2 cellular contexts compared by ENCODE assay signal in the genomic region with DNA sequence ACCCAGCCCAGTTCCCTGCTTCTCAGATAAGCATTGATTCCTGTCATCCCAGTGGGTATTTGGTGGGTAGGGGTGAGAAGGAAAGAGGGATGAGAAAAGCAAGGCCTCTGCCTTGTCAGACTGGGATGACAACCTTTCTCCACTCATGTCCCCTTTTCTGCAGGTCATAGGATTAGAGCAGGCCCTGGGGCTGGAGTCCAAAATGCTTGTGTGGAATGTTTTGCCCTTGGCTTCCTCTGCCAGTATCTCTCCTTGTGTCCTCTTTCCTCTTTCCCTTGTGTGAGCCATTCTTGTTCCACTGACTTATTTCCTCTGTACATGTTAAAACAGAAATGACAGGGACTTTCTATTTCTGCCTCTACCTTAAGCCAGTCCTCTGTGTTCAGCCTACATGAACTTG.
TF ChIP-seq lines count a peak whose summit lies in the region.

No MANE protein-coding gene starts in this region.

TF ChIP-seq in liver, 16 proteins besides CTCF, POLR2A, EP300 and RAD21 (continued from another document):
- TF ChIP-seq, protein P1, sequence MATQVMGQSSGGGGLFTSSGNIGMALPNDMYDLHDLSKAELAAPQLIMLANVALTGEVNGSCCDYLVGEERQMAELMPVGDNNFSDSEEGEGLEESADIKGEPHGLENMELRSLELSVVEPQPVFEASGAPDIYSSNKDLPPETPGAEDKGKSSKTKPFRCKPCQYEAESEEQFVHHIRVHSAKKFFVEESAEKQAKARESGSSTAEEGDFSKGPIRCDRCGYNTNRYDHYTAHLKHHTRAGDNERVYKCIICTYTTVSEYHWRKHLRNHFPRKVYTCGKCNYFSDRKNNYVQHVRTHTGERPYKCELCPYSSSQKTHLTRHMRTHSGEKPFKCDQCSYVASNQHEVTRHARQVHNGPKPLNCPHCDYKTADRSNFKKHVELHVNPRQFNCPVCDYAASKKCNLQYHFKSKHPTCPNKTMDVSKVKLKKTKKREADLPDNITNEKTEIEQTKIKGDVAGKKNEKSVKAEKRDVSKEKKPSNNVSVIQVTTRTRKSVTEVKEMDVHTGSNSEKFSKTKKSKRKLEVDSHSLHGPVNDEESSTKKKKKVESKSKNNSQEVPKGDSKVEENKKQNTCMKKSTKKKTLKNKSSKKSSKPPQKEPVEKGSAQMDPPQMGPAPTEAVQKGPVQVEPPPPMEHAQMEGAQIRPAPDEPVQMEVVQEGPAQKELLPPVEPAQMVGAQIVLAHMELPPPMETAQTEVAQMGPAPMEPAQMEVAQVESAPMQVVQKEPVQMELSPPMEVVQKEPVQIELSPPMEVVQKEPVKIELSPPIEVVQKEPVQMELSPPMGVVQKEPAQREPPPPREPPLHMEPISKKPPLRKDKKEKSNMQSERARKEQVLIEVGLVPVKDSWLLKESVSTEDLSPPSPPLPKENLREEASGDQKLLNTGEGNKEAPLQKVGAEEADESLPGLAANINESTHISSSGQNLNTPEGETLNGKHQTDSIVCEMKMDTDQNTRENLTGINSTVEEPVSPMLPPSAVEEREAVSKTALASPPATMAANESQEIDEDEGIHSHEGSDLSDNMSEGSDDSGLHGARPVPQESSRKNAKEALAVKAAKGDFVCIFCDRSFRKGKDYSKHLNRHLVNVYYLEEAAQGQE (IDR thresholded peaks at IDR 0.05): no peak
- TF ChIP-seq YY1 (IDR thresholded peaks at IDR 0.05) (no peak), JUND (IDR thresholded peaks at IDR 0.05) (peak in 1 of 2 donors; percentile 44), GABPA (IDR thresholded peaks at IDR 0.05 in 1 of 2, conservative IDR thresholded peaks at IDR 0.05 in 1 of 2) (no peak), RXRA (IDR thresholded peaks at IDR 0.05) (peak; percentile 32 to 45), SP1 (IDR thresholded peaks at IDR 0.05) (no peak), HNF4A (conservative IDR thresholded peaks at IDR 0.05) (peak; percentile 63 to 72), EGR1 (IDR thresholded peaks at IDR 0.05; ENCODE audit: low read depth in 2 of 2) (no peak), HNF4G (IDR thresholded peaks at IDR 0.05) (peak; percentile 20), NR2F2 (IDR thresholded peaks at IDR 0.05) (no peak)
- TF ChIP-seq, protein P2, sequence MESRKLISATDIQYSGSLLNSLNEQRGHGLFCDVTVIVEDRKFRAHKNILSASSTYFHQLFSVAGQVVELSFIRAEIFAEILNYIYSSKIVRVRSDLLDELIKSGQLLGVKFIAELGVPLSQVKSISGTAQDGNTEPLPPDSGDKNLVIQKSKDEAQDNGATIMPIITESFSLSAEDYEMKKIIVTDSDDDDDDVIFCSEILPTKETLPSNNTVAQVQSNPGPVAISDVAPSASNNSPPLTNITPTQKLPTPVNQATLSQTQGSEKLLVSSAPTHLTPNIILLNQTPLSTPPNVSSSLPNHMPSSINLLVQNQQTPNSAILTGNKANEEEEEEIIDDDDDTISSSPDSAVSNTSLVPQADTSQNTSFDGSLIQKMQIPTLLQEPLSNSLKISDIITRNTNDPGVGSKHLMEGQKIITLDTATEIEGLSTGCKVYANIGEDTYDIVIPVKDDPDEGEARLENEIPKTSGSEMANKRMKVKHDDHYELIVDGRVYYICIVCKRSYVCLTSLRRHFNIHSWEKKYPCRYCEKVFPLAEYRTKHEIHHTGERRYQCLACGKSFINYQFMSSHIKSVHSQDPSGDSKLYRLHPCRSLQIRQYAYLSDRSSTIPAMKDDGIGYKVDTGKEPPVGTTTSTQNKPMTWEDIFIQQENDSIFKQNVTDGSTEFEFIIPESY (IDR thresholded peaks at IDR 0.05): no peak

TF ChIP-seq in HepG2, 621 proteins besides CTCF, POLR2A, EP300 and RAD21 (continued from another document):
- TF ChIP-seq, protein P3, sequence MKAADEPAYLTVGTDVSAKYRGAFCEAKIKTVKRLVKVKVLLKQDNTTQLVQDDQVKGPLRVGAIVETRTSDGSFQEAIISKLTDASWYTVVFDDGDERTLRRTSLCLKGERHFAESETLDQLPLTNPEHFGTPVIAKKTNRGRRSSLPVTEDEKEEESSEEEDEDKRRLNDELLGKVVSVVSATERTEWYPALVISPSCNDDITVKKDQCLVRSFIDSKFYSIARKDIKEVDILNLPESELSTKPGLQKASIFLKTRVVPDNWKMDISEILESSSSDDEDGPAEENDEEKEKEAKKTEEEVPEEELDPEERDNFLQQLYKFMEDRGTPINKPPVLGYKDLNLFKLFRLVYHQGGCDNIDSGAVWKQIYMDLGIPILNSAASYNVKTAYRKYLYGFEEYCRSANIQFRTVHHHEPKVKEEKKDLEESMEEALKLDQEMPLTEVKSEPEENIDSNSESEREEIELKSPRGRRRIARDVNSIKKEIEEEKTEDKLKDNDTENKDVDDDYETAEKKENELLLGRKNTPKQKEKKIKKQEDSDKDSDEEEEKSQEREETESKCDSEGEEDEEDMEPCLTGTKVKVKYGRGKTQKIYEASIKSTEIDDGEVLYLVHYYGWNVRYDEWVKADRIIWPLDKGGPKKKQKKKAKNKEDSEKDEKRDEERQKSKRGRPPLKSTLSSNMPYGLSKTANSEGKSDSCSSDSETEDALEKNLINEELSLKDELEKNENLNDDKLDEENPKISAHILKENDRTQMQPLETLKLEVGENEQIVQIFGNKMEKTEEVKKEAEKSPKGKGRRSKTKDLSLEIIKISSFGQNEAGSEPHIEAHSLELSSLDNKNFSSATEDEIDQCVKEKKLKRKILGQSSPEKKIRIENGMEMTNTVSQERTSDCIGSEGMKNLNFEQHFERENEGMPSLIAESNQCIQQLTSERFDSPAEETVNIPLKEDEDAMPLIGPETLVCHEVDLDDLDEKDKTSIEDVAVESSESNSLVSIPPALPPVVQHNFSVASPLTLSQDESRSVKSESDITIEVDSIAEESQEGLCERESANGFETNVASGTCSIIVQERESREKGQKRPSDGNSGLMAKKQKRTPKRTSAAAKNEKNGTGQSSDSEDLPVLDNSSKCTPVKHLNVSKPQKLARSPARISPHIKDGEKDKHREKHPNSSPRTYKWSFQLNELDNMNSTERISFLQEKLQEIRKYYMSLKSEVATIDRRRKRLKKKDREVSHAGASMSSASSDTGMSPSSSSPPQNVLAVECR (CRISPR knock-in tag; IDR thresholded peaks at IDR 0.05; ENCODE audit: borderline replicate concordance): no peak
- TF ChIP-seq ETV6 (CRISPR knock-in tag; conservative IDR thresholded peaks at IDR 0.05) (no peak), GPN1 (CRISPR knock-in tag; IDR thresholded peaks at IDR 0.05; ENCODE audit: borderline replicate concordance) (no peak)
- TF ChIP-seq, protein P4, sequence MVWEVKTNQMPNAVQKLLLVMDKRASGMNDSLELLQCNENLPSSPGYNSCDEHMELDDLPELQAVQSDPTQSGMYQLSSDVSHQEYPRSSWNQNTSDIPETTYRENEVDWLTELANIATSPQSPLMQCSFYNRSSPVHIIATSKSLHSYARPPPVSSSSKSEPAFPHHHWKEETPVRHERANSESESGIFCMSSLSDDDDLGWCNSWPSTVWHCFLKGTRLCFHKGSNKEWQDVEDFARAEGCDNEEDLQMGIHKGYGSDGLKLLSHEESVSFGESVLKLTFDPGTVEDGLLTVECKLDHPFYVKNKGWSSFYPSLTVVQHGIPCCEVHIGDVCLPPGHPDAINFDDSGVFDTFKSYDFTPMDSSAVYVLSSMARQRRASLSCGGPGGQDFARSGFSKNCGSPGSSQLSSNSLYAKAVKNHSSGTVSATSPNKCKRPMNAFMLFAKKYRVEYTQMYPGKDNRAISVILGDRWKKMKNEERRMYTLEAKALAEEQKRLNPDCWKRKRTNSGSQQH (CRISPR knock-in tag; IDR thresholded peaks at IDR 0.05; ENCODE audit: low read depth): no peak
- TF ChIP-seq, protein P5, sequence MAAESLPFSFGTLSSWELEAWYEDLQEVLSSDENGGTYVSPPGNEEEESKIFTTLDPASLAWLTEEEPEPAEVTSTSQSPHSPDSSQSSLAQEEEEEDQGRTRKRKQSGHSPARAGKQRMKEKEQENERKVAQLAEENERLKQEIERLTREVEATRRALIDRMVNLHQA (CRISPR knock-in tag; IDR thresholded peaks at IDR 0.05): no peak
- TF ChIP-seq, protein P6, sequence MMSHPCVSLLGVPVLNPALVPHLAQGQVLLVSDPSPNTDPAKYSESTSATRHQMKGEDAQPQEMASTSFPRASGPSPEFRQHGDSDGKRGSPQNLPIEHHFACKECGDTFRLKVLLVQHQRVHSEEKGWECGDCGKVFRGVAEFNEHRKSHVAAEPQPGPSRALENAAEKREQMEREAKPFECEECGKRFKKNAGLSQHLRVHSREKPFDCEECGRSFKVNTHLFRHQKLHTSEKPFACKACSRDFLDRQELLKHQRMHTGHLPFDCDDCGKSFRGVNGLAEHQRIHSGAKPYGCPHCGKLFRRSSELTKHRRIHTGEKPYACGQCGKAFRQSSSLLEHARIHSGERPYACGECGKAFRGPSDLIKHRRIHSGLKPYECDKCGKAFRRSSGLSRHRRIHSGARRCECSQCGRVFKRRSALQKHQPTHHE (CRISPR knock-in tag; IDR thresholded peaks at IDR 0.05; ENCODE audit: borderline replicate concordance): no peak
TF ChIP-seq in HepG2: peak in this region for 0.
